1 cellular context compared by ENCODE assay signal in the genomic region with DNA sequence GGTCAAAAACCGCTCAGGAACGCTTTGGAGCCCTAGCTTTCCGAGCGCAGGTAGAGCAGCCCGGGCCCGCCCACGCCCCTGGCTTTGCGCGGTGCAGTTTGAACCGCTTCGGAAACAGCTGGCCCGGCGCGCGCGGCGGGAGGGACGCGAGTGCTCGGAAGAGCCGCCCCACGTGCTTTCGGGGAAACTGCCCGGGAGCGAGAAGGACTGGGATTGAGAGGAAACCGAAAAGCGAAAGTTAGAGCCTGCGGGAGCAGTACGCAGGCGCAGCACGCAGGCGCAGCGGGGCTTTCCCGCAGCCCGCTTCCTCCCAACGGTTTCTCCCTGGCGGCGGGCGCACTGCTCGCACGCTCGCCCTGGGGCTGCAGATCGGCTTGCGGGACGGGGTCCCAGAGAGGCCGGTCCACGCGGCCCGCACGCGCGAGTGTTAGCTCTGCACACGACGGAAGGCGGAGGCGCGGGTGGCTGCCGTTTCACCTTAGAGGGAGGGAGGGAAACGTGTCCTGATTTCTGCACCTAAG.
TF ChIP-seq lines count a peak whose summit lies in the region.

No MANE protein-coding gene starts in this region.

TF ChIP-seq in HepG2, 621 proteins besides CTCF, POLR2A, EP300 and RAD21 (continued from another document and continues in another):
- TF ChIP-seq, protein P1, sequence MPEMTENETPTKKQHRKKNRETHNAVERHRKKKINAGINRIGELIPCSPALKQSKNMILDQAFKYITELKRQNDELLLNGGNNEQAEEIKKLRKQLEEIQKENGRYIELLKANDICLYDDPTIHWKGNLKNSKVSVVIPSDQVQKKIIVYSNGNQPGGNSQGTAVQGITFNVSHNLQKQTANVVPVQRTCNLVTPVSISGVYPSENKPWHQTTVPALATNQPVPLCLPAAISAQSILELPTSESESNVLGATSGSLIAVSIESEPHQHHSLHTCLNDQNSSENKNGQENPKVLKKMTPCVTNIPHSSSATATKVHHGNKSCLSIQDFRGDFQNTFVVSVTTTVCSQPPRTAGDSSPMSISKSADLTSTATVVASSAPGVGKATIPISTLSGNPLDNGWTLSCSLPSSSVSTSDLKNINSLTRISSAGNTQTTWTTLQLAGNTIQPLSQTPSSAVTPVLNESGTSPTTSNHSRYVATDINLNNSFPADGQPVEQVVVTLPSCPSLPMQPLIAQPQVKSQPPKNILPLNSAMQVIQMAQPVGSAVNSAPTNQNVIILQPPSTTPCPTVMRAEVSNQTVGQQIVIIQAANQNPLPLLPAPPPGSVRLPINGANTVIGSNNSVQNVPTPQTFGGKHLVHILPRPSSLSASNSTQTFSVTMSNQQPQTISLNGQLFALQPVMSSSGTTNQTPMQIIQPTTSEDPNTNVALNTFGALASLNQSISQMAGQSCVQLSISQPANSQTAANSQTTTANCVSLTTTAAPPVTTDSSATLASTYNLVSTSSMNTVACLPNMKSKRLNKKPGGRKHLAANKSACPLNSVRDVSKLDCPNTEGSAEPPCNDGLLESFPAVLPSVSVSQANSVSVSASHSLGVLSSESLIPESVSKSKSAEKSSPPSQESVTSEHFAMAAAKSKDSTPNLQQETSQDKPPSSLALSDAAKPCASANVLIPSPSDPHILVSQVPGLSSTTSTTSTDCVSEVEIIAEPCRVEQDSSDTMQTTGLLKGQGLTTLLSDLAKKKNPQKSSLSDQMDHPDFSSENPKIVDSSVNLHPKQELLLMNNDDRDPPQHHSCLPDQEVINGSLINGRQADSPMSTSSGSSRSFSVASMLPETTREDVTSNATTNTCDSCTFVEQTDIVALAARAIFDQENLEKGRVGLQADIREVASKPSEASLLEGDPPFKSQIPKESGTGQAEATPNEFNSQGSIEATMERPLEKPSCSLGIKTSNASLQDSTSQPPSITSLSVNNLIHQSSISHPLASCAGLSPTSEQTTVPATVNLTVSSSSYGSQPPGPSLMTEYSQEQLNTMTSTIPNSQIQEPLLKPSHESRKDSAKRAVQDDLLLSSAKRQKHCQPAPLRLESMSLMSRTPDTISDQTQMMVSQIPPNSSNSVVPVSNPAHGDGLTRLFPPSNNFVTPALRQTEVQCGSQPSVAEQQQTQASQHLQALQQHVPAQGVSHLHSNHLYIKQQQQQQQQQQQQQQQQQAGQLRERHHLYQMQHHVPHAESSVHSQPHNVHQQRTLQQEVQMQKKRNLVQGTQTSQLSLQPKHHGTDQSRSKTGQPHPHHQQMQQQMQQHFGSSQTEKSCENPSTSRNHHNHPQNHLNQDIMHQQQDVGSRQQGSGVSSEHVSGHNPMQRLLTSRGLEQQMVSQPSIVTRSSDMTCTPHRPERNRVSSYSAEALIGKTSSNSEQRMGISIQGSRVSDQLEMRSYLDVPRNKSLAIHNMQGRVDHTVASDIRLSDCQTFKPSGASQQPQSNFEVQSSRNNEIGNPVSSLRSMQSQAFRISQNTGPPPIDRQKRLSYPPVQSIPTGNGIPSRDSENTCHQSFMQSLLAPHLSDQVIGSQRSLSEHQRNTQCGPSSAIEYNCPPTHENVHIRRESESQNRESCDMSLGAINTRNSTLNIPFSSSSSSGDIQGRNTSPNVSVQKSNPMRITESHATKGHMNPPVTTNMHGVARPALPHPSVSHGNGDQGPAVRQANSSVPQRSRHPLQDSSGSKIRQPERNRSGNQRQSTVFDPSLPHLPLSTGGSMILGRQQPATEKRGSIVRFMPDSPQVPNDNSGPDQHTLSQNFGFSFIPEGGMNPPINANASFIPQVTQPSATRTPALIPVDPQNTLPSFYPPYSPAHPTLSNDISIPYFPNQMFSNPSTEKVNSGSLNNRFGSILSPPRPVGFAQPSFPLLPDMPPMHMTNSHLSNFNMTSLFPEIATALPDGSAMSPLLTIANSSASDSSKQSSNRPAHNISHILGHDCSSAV (CRISPR knock-in tag; IDR thresholded peaks at IDR 0.05; ENCODE audit: borderline replicate concordance): peak; percentile 93; the same call in 1 of the 2 replicates
- TF ChIP-seq BRCA1 (CRISPR knock-in tag; IDR thresholded peaks at IDR 0.05) (peak; percentile 99), ZNF432 (CRISPR knock-in tag; IDR thresholded peaks at IDR 0.05; ENCODE audit: borderline replicate concordance) (no peak; the same call in 1 of the 2 replicates), ZNF12 (CRISPR knock-in tag; IDR thresholded peaks at IDR 0.05) (peak; percentile 84), SCMH1 (CRISPR knock-in tag; IDR thresholded peaks at IDR 0.05; ENCODE audit: borderline replicate concordance) (no peak), ZNF337 (CRISPR knock-in tag; IDR thresholded peaks at IDR 0.05; ENCODE audit: borderline replicate concordance, low read depth) (peak; percentile 97), ZNF598 (CRISPR knock-in tag; IDR thresholded peaks at IDR 0.05; ENCODE audit: borderline replicate concordance) (peak; percentile 96), ELF4 (CRISPR knock-in tag; IDR thresholded peaks at IDR 0.05; ENCODE audit: borderline replicate concordance) (peak; percentile 99), ZFP36L1 (CRISPR knock-in tag; IDR thresholded peaks at IDR 0.05) (peak; percentile 100), ZNF550 (CRISPR knock-in tag; IDR thresholded peaks at IDR 0.05; ENCODE audit: borderline replicate concordance) (peak; percentile 100), ZSCAN31 (CRISPR knock-in tag; IDR thresholded peaks at IDR 0.05; ENCODE audit: low read depth) (peak; percentile 99), ARID2 (CRISPR knock-in tag; IDR thresholded peaks at IDR 0.05; ENCODE audit: borderline replicate concordance) (peak; percentile 100), ZMAT3 (CRISPR knock-in tag; conservative IDR thresholded peaks at IDR 0.05) (peak; percentile 99), NR3C1 (CRISPR knock-in tag; IDR thresholded peaks at IDR 0.05) (0 out of 2 replicates have a peak, but pooled peaks have one; percentile 45), POLR2AphosphoS2 (IDR thresholded peaks at IDR 0.05; ENCODE audit: low read depth, low read length) (no peak), MYC (CRISPR knock-in tag; IDR thresholded peaks at IDR 0.05; ENCODE audit: borderline replicate concordance) (peak; percentile 100), ZNF205 (CRISPR knock-in tag; IDR thresholded peaks at IDR 0.05) (peak; percentile 95), CCAR2 (optimal IDR thresholded peaks at IDR 0.05; ENCODE audit: low read depth, low read length) (no peak), ZNF572 (CRISPR knock-in tag; IDR thresholded peaks at IDR 0.05) (peak; percentile 83; the same call in 1 of the 2 replicates), KDM4B (CRISPR knock-in tag; IDR thresholded peaks at IDR 0.05) (peak; percentile 100)
- TF ChIP-seq, protein P2, sequence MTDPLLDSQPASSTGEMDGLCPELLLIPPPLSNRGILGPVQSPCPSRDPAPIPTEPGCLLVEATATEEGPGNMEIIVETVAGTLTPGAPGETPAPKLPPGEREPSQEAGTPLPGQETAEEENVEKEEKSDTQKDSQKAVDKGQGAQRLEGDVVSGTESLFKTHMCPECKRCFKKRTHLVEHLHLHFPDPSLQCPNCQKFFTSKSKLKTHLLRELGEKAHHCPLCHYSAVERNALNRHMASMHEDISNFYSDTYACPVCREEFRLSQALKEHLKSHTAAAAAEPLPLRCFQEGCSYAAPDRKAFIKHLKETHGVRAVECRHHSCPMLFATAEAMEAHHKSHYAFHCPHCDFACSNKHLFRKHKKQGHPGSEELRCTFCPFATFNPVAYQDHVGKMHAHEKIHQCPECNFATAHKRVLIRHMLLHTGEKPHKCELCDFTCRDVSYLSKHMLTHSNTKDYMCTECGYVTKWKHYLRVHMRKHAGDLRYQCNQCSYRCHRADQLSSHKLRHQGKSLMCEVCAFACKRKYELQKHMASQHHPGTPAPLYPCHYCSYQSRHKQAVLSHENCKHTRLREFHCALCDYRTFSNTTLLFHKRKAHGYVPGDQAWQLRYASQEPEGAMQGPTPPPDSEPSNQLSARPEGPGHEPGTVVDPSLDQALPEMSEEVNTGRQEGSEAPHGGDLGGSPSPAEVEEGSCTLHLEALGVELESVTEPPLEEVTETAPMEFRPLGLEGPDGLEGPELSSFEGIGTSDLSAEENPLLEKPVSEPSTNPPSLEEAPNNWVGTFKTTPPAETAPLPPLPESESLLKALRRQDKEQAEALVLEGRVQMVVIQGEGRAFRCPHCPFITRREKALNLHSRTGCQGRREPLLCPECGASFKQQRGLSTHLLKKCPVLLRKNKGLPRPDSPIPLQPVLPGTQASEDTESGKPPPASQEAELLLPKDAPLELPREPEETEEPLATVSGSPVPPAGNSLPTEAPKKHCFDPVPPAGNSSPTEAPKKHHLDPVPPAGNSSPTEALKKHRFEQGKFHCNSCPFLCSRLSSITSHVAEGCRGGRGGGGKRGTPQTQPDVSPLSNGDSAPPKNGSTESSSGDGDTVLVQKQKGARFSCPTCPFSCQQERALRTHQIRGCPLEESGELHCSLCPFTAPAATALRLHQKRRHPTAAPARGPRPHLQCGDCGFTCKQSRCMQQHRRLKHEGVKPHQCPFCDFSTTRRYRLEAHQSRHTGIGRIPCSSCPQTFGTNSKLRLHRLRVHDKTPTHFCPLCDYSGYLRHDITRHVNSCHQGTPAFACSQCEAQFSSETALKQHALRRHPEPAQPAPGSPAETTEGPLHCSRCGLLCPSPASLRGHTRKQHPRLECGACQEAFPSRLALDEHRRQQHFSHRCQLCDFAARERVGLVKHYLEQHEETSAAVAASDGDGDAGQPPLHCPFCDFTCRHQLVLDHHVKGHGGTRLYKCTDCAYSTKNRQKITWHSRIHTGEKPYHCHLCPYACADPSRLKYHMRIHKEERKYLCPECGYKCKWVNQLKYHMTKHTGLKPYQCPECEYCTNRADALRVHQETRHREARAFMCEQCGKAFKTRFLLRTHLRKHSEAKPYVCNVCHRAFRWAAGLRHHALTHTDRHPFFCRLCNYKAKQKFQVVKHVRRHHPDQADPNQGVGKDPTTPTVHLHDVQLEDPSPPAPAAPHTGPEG (CRISPR knock-in tag; IDR thresholded peaks at IDR 0.05): peak; percentile 93
- TF ChIP-seq, protein P3, sequence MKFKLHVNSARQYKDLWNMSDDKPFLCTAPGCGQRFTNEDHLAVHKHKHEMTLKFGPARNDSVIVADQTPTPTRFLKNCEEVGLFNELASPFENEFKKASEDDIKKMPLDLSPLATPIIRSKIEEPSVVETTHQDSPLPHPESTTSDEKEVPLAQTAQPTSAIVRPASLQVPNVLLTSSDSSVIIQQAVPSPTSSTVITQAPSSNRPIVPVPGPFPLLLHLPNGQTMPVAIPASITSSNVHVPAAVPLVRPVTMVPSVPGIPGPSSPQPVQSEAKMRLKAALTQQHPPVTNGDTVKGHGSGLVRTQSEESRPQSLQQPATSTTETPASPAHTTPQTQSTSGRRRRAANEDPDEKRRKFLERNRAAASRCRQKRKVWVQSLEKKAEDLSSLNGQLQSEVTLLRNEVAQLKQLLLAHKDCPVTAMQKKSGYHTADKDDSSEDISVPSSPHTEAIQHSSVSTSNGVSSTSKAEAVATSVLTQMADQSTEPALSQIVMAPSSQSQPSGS (CRISPR knock-in tag; IDR thresholded peaks at IDR 0.05): peak; percentile 99
- TF ChIP-seq, protein P4, sequence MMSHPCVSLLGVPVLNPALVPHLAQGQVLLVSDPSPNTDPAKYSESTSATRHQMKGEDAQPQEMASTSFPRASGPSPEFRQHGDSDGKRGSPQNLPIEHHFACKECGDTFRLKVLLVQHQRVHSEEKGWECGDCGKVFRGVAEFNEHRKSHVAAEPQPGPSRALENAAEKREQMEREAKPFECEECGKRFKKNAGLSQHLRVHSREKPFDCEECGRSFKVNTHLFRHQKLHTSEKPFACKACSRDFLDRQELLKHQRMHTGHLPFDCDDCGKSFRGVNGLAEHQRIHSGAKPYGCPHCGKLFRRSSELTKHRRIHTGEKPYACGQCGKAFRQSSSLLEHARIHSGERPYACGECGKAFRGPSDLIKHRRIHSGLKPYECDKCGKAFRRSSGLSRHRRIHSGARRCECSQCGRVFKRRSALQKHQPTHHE (CRISPR knock-in tag; IDR thresholded peaks at IDR 0.05; ENCODE audit: borderline replicate concordance): peak; percentile 99
- TF ChIP-seq, protein P5, sequence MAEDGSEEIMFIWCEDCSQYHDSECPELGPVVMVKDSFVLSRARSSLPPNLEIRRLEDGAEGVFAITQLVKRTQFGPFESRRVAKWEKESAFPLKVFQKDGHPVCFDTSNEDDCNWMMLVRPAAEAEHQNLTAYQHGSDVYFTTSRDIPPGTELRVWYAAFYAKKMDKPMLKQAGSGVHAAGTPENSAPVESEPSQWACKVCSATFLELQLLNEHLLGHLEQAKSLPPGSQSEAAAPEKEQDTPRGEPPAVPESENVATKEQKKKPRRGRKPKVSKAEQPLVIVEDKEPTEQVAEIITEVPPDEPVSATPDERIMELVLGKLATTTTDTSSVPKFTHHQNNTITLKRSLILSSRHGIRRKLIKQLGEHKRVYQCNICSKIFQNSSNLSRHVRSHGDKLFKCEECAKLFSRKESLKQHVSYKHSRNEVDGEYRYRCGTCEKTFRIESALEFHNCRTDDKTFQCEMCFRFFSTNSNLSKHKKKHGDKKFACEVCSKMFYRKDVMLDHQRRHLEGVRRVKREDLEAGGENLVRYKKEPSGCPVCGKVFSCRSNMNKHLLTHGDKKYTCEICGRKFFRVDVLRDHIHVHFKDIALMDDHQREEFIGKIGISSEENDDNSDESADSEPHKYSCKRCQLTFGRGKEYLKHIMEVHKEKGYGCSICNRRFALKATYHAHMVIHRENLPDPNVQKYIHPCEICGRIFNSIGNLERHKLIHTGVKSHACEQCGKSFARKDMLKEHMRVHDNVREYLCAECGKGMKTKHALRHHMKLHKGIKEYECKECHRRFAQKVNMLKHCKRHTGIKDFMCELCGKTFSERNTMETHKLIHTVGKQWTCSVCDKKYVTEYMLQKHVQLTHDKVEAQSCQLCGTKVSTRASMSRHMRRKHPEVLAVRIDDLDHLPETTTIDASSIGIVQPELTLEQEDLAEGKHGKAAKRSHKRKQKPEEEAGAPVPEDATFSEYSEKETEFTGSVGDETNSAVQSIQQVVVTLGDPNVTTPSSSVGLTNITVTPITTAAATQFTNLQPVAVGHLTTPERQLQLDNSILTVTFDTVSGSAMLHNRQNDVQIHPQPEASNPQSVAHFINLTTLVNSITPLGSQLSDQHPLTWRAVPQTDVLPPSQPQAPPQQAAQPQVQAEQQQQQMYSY (CRISPR knock-in tag; IDR thresholded peaks at IDR 0.05): peak; percentile 83; the same call in 1 of the 2 replicates
- TF ChIP-seq, protein P6, sequence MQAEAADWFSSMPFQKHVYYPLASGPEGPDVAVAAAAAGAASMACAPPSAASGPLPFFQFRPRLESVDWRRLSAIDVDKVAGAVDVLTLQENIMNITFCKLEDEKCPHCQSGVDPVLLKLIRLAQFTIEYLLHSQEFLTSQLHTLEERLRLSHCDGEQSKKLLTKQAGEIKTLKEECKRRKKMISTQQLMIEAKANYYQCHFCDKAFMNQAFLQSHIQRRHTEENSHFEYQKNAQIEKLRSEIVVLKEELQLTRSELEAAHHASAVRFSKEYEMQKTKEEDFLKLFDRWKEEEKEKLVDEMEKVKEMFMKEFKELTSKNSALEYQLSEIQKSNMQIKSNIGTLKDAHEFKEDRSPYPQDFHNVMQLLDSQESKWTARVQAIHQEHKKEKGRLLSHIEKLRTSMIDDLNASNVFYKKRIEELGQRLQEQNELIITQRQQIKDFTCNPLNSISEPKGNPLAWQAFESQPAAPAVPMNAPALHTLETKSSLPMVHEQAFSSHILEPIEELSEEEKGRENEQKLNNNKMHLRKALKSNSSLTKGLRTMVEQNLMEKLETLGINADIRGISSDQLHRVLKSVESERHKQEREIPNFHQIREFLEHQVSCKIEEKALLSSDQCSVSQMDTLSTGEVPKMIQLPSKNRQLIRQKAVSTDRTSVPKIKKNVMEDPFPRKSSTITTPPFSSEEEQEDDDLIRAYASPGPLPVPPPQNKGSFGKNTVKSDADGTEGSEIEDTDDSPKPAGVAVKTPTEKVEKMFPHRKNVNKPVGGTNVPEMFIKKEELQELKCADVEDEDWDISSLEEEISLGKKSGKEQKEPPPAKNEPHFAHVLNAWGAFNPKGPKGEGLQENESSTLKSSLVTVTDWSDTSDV (CRISPR knock-in tag; IDR thresholded peaks at IDR 0.05): peak; percentile 95
